In the genomic region with DNA sequence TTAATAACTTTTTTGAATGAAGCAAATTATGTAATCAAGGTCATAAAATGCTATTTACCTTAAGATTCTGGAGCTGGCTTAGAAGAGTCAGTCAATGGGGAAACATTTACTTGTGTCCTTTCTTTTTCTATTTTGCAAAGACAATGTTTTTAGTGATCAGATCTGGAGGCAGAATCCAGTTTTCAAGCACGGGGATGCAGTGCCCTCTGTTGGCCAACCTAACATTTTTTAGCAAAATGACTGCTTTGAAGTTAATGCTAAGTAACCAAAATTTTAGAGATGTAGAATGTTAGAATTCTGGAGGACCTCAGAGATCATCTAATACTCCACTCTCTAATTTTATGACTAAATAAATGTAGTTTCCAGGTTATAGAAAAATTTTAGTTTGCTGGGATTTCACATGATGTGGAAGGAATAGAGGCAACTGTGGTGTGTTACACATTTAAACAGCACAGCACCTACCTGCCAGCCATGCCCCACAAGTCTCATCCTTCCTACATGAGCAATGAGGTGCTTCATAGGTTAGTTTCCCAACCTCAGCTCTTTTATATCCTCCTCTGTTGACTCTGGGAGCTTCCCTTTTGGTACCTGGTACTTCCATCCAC, we compare ENCODE assay signal across 8 cellular contexts. TPM values are rescaled to one million over a fixed set of nuclear protein-coding genes. Genes with fewer than 3 reads are reported as not detected.
DNase-seq lines count a peak whose midpoint lies in the region; ATAC-seq and TF ChIP-seq lines count a peak whose summit lies in the region.

No MANE protein-coding gene starts in this region.

- no peaks in the 10 kb centered on the region for H3K9me2 ChIP-seq in OCI-LY1 (ENCODE audit: low read depth, low read length)

- intact Hi-C loops in heart left ventricle (cut with DNase I) (loop anchor here (5.0 to 10.0 kb wide), 10 partner anchors 92 to 1105 kb away; a partner anchor contains a TSS), Right ventricle myocardium superior (cut with DNase I) (loop anchor here (10.0 kb wide), 1 partner anchor 435 kb away; no protein-coding TSS in a partner anchor), psoas muscle (cut with DNase I) (loop anchor here (5.0 to 10.0 kb wide), 3 partner anchors 92 to 425 kb away; a partner anchor contains a TSS)

- no peaks in the 10 kb centered on the region for H4K20me1 ChIP-seq in OCI-LY1 (ENCODE audit: insufficient read depth, low read length)

- no peaks in the 10 kb centered on the region for H3F3A ChIP-seq in OCI-LY1 (ENCODE audit: insufficient read depth, low read length)

- TF ChIP-seq CTCF in heart left ventricle (IDR thresholded peaks at IDR 0.05) (peak; percentile 47 to 77 (median 62)), OCI-LY1 (IDR thresholded peaks at IDR 0.05; ENCODE audit: low read length) (peak; percentile 64), fibroblast of pulmonary artery (IDR thresholded peaks at IDR 0.05; ENCODE audit: low read length, missing control alignments) (peak; percentile 74), psoas muscle (IDR thresholded peaks at IDR 0.05) (peak; percentile 49)

- H3K27ac ChIP-seq in heart left ventricle, result no peak overlapping the region
- no peak overlapping the region for H3K27ac ChIP-seq in OCI-LY1 (ENCODE audit: low read depth, low read length, poor library complexity, severe bottlenecking)
- no peak overlapping the region for H3K27ac ChIP-seq in psoas muscle

- DNase-seq in heart left ventricle (peak in 3 of 5 donors; percentile 11 to 31 (median 27)), Right ventricle myocardium superior (no peak), activated T-cell treated with anti-CD3 and anti-CD28 coated beads for 4 hours (peak; percentile 63), fibroblast of pulmonary artery (ENCODE audit: low read depth) (peak; percentile 75), psoas muscle (peak in 1 of 2 donors; percentile 19), HPDE6-E6E7 (ENCODE audit: extremely low spot score) (no peak)

- ATAC-seq in heart left ventricle, result no peak
- ATAC-seq in Right ventricle myocardium superior (ENCODE audit: poor library complexity), result no peak
- no peak for ATAC-seq in psoas muscle
- ATAC-seq in GM21717 (IDR thresholded peaks at IDR 0.05; ENCODE audit: unreplicated experiment), result no peak

- H3K27me3 ChIP-seq in heart left ventricle (no peaks in the 10 kb centered on the region), OCI-LY1 (ENCODE audit: insufficient read depth, low read length) (no peaks in the 10 kb centered on the region), psoas muscle (ENCODE audit: insufficient read depth in 3 of 3, low read length in 2 of 3) (peaks cover 0 to 2% (median 0%) of the 10 kb centered on the region in 3 donors)

- H3K4me1 ChIP-seq in heart left ventricle (no peaks in the 10 kb centered on the region), OCI-LY1 (ENCODE audit: insufficient read depth, low read length, severe bottlenecking) (no peaks in the 10 kb centered on the region), psoas muscle (no peaks in the 10 kb centered on the region)

- 0 to 2% (median 0%) methylated on average over 1 of the region's 1 CpG for WGBS in heart left ventricle, 4 donors
- 0 to 3% (median 0%) methylated on average over 1 of the region's 1 CpG for WGBS in psoas muscle, 3 donors

- no peaks in the 10 kb centered on the region for H3K9me3 ChIP-seq in heart left ventricle
- no peaks in the 10 kb centered on the region for H3K9me3 ChIP-seq in OCI-LY1 (ENCODE audit: low read length)
- no peaks in the 10 kb centered on the region for H3K9me3 ChIP-seq in psoas muscle

- no peak for TF ChIP-seq POLR2A in heart left ventricle (IDR thresholded peaks at IDR 0.05)

- H3K79me2 ChIP-seq in OCI-LY1 (ENCODE audit: insufficient read depth, low read length), result no peaks in the 10 kb centered on the region

- H3K36me3 ChIP-seq in heart left ventricle (no peaks in the 10 kb centered on the region), OCI-LY1 (ENCODE audit: insufficient read depth, low read length) (no peaks in the 10 kb centered on the region), psoas muscle (ENCODE audit: insufficient read depth in 1 of 2, low read depth in 1 of 2) (no peaks in the 10 kb centered on the region)

- no peak overlapping the region for H3K4me2 ChIP-seq in OCI-LY1 (ENCODE audit: low read length)

- H3K4me3 ChIP-seq in heart left ventricle, result no peak overlapping the region
- H3K4me3 ChIP-seq in OCI-LY1 (ENCODE audit: low read depth, low read length, poor library complexity, severe bottlenecking), result no peak overlapping the region
- no peak overlapping the region for H3K4me3 ChIP-seq in fibroblast of pulmonary artery (replicated peaks; ENCODE audit: low read depth, low read length)
- H3K4me3 ChIP-seq in psoas muscle, result no peak overlapping the region

- no peak overlapping the region for H2AFZ ChIP-seq in OCI-LY1 (ENCODE audit: low read length)

- no peak overlapping the region for H3K9ac ChIP-seq in OCI-LY1 (ENCODE audit: low read length)

RNA-seq across cellular contexts. Expression of a gene that starts 23.6 kb away (rescaled TPM):
- total RNA-seq in heart left ventricle (not detected), Right ventricle myocardium superior (not detected), psoas muscle (under 1 TPM in 1 of 4 donors, not detected in 3; 0.08 TPM)
- polyA plus RNA-seq in heart left ventricle (not detected), psoas muscle (not detected)

RNA-seq across cellular contexts. Expression of a gene that starts 26.5 kb away (rescaled TPM):
- total RNA-seq in heart left ventricle (1 to 10 TPM in 2 of 9 donors, under 1 TPM in 7; 0.13 to 2.2 (median 0.41) TPM), Right ventricle myocardium superior (0.30 TPM), psoas muscle (under 1 TPM; 0.12 to 0.45 (median 0.38) TPM)
- polyA plus RNA-seq in heart left ventricle (under 1 TPM; 0.39 to 0.42 TPM), psoas muscle (under 1 TPM; 0.04 to 0.10 (median 0.10) TPM)

Comparison
In these comparisons a context has a peak if more than half of its experiments do, and no peak if none do; other contexts are left out.
1. DNase-seq: peak in heart left ventricle (3 of 5), activated T-cell treated with anti-CD3 and anti-CD28 coated beads for 4 hours (single experiment) and fibroblast of pulmonary artery (single experiment); none in Right ventricle myocardium superior (single experiment) and HPDE6-E6E7 (single experiment).
2. Peak in every context shown above with its lines, with median percentiles within 50 percentile points of each other: CTCF ChIP-seq.